In genomic region chr10:103838095-103838395, GRCh38 we compare ENCODE assay signal across 20 cellular contexts.
"Had no signal": no experiment of that assay in that cellular context is flagged by ENCODE, and none has a peak within 500 bp of the region (broad histone marks: within the 10 kb centered on the region; RNA-seq: fewer than 3 reads in every experiment).

No MANE protein-coding gene starts in this region.

- H3K27me3 ChIP-seq: brain microvascular endothelial cell, esophagus muscularis mucosa, thyroid gland had no signal

- H3K4me1 ChIP-seq: prostate gland had no signal

- H3K9me3 ChIP-seq: esophagus muscularis mucosa, prostate gland, thyroid gland had no signal

- DNase-seq: activated CD4-positive, alpha-beta T cell treated with anti-CD3 and anti-CD28 coated beads for 48 hours; activated CD4-positive, CD25-positive, alpha-beta regulatory T cell; activated CD8-positive, alpha-beta memory T cell treated with anti-CD3 and anti-CD28 coated beads, Interleukin-2, amount 50 U/mL, for 4 hours; activated CD8-positive, alpha-beta T cell treated with anti-CD3 and anti-CD28 coated beads, Interleukin-2, amount 10 ng/mL, durations not matched to agents 7 days and 5 days; activated naive CD4-positive, alpha-beta T cell treated with anti-CD3 and anti-CD28 coated beads, Interleukin-2, amount 10 ng/mL, durations not matched to agents 7 days and 5 days; activated T-cell treated with anti-CD3 and anti-CD28 coated beads, Interleukin-2, amount 50 U/mL, for 4 hours; aorta; brain microvascular endothelial cell; effector CD4-positive, alpha-beta T cell; stimulated activated CD4-positive, alpha-beta T cell treated with anti-CD3 and anti-CD28 coated beads, Interleukin-12 subunit alpha, Interleukin-12 subunit beta, amount 100 ng/mL, for 4 hours; stimulated activated CD4-positive, alpha-beta T cell treated with anti-CD3 and anti-CD28 coated beads, Interleukin-1b, Interleukin-23, amount 100 ng/mL, for 48 hours; stimulated activated CD8-positive, alpha-beta memory T cell treated with anti-CD3 and anti-CD28 coated beads, Interleukin-4, amount 100 ng/mL, for 48 hours; stimulated activated naive CD4-positive, alpha-beta T cell treated with Interleukin-2 at 50 U/mL for 16 hours; T-cell; thyroid gland had no signal

- H3K4me3 ChIP-seq: esophagus muscularis mucosa, lung, prostate gland, thyroid gland had no signal

- H3K36me3 ChIP-seq: brain microvascular endothelial cell, esophagus muscularis mucosa, prostate gland, thyroid gland had no signal

- ATAC-seq: activated CD8-positive, alpha-beta T cell treated with anti-CD3 and anti-CD28 coated beads, Interleukin-2, amount 10 ng/mL, durations not matched to agents 7 days and 5 days; activated T-cell treated with anti-CD3 and anti-CD28 coated beads, Interleukin-2, amount 50 U/mL, for 4 hours; left colon; SK-N-SH treated with all-trans-retinoic acid at 6 μM for 48 hours; T-cell had no signal

- H3K27ac ChIP-seq: brain microvascular endothelial cell, esophagus muscularis mucosa, prostate gland, thyroid gland had no signal
